Comparison of ENCODE assay signal across 8 cellular contexts in genomic region chrX:151753313-151754041, GRCh38. TPM values are rescaled to one million over a fixed set of nuclear protein-coding genes. Genes with fewer than 3 reads are reported as not detected.
DNase-seq lines count a peak whose midpoint lies in the region; ATAC-seq and TF ChIP-seq lines count a peak whose summit lies in the region.

No MANE protein-coding gene starts in this region.

- H4K20me1 ChIP-seq in osteoblast (ENCODE audit: insufficient read depth, low read length) = no peaks in the 10 kb centered on the region

- ATAC-seq in GM19463 (IDR thresholded peaks at IDR 0.05; ENCODE audit: unreplicated experiment) (peak; percentile 91), SK-N-SH treated with all-trans-retinoic acid at 6 μM for 48 hours (peak; percentile 95)

- DNase-seq in GM04503 (ENCODE audit: low read depth) = peak; percentile 11
- DNase-seq in HuH-7 (ENCODE audit: low spot score) = peak; percentile 51
- DNase-seq in fibroblast of mammary gland (ENCODE audit: low read depth) = peak; percentile 58
- peak; percentile 87 for DNase-seq in osteoblast (ENCODE audit: insufficient read length, low spot score, missing footprints)
- DNase-seq in activated CD4-positive, CD25-positive, alpha-beta regulatory T cell (lab: John Stamatoyannopoulos, UW) = no peak
- no peak for DNase-seq in putamen (ENCODE audit: low spot score)

- H3K4me3 ChIP-seq in fibroblast of mammary gland (ENCODE audit: control insufficient read depth, low read depth, low read length) = no peak overlapping the region
- H3K4me3 ChIP-seq in osteoblast (ENCODE audit: insufficient read depth, low read length) = no peak overlapping the region

- H3K27me3 ChIP-seq in osteoblast (ENCODE audit: insufficient read depth, low read length) = peaks cover 8% of the 10 kb centered on the region

- H2AFZ ChIP-seq in osteoblast (ENCODE audit: low read length) = no peak overlapping the region

- no peaks in the 10 kb centered on the region for H3K79me2 ChIP-seq in osteoblast (ENCODE audit: insufficient read depth, low read length)

- peak; percentile 74 for TF ChIP-seq CTCF in fibroblast of mammary gland (conservative IDR thresholded peaks at IDR 0.05; ENCODE audit: control insufficient read depth, insufficient read depth, low read depth, low read length)
- TF ChIP-seq CTCF in osteoblast (IDR thresholded peaks at IDR 0.05; ENCODE audit: extremely low read depth, low read depth, low read length) = peak; percentile 75

- H3K36me3 ChIP-seq in osteoblast (ENCODE audit: insufficient read depth, low read length) = no peaks in the 10 kb centered on the region

- H3K4me1 ChIP-seq in osteoblast (ENCODE audit: insufficient read depth, low read length) = peaks cover 11% of the 10 kb centered on the region

- no peaks in the 10 kb centered on the region for H3K9me3 ChIP-seq in osteoblast (ENCODE audit: low read depth, low read length)

- no peak overlapping the region for H3K27ac ChIP-seq in osteoblast (ENCODE audit: low read depth, low read length)

- H3K4me2 ChIP-seq in osteoblast (ENCODE audit: insufficient read depth, low read length) = peak overlapping the region; percentile 48

TF ChIP-seq in SK-N-SH treated with all-trans-retinoic acid at 6 μM for 48 hours, 23 proteins besides CTCF, POLR2A, EP300 and RAD21:
- no peak for TF ChIP-seq SNAI2 (CRISPR knock-in tag; IDR thresholded peaks at IDR 0.05)
- no peak for TF ChIP-seq TCF4 (CRISPR knock-in tag; IDR thresholded peaks at IDR 0.05; ENCODE audit: borderline replicate concordance)
- no peak for TF ChIP-seq OSR1 (CRISPR knock-in tag; IDR thresholded peaks at IDR 0.05)
- no peak for TF ChIP-seq TOX (CRISPR knock-in tag; IDR thresholded peaks at IDR 0.05; ENCODE audit: borderline replicate concordance)
- TF ChIP-seq CSRNP3 (CRISPR knock-in tag; IDR thresholded peaks at IDR 0.05) = no peak
- TF ChIP-seq PPARA (CRISPR knock-in tag; IDR thresholded peaks at IDR 0.05; ENCODE audit: borderline replicate concordance) = no peak
- no peak for TF ChIP-seq ZNF565 (CRISPR knock-in tag; conservative IDR thresholded peaks at IDR 0.05; ENCODE audit: low read depth)
- no peak for TF ChIP-seq ZC3H10 (CRISPR knock-in tag; IDR thresholded peaks at IDR 0.05)
TF ChIP-seq in SK-N-SH treated with all-trans-retinoic acid at 6 μM for 48 hours: peak in this region for 0.

RNA-seq across cellular contexts. Expression of gene CNGA2, which starts 18.9 kb away (rescaled TPM):
- total RNA-seq in osteoblast = not detected in 2 replicates

RNA-seq across cellular contexts. Expression of gene FATE1, which starts 37.6 kb away (rescaled TPM):
- not detected in 2 replicates for total RNA-seq in osteoblast

RNA-seq across cellular contexts. Expression of gene PRRG3, which starts 58.2 kb away (rescaled TPM):
- total RNA-seq in osteoblast = under 0.01 TPM in 1 of 2 replicates, not detected in the other

Comparison
In these comparisons a context has a peak if more than half of its experiments do, and no peak if none do; other contexts are left out.
1. DNase-seq: peak in GM04503 (single experiment), HuH-7 (single experiment), fibroblast of mammary gland (single experiment) and osteoblast (single experiment); none in activated CD4-positive, CD25-positive, alpha-beta regulatory T cell (0 of 4) and putamen (single experiment).